In the genomic region with DNA sequence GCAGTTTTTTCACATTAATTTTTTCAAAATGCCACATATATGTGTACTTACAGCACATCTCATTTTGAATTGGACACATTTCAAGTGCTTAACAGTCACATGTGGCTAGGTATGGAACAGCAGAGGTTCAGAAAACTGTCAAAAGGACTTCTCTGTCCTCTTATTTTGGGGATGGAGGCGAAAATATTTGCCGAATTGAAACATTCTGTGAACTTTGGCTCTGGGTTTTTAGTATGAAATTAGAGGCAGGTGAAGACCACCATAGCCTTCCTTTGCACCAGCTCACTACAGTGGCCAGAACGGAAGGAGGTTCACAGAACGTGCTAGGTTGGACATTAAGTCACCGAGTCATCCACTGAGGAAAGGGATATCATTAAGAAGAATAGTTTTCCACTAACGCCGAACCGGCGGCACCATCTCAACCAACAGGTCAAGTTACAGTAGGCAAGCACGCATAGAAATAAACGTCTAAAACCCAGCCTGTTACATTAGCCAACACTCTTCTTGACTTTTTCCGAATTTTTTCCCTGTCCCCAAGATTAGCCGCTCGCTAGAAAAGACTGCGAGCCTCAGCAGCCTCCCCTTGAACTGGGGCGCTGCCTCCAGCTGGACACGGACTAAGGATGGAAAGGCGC, we compare ENCODE assay signal across 9 cellular contexts. TPM values are rescaled to one million over a fixed set of nuclear protein-coding genes. Genes with fewer than 3 reads are reported as not detected.
DNase-seq lines count a peak whose midpoint lies in the region; ATAC-seq and TF ChIP-seq lines count a peak whose summit lies in the region.
"Had no signal": no experiment of that assay in that cellular context is flagged by ENCODE, and none has a peak within 500 bp of the region (broad histone marks: within the 10 kb centered on the region; RNA-seq: fewer than 3 reads in every experiment).

No MANE protein-coding gene starts in this region.

- H3K4me2 ChIP-seq in BLaER1 (peak overlapping the region; percentile 93), MM.1S (ENCODE audit: low read depth, low read length) (peak overlapping the region; percentile 90)

- peak overlapping the region; percentile 83 for H3K9ac ChIP-seq in BLaER1
- H3K9ac ChIP-seq in MM.1S (ENCODE audit: low read length), result peak overlapping the region; percentile 65; the same call in 1 of the 2 replicates

- H3K4me3 ChIP-seq in BLaER1, result peak overlapping the region; percentile 76
- H3K4me3 ChIP-seq in MM.1S (ENCODE audit: low read length), result peak overlapping the region; percentile 85
- peak overlapping the region; percentile 84 for H3K4me3 ChIP-seq in effector memory CD4-positive, alpha-beta T cell (ENCODE audit: insufficient read depth, low read depth, low read length, poor library complexity, severe bottlenecking)

- H3K36me3 Mint-ChIP-seq in natural killer cell, result peaks cover 7% of the 10 kb centered on the region

- peaks cover 24% of the 10 kb centered on the region in 2 donors for H3K4me1 Mint-ChIP-seq in natural killer cell

- H3K9me3 ChIP-seq in BLaER1 (no peaks in the 10 kb centered on the region), MM.1S (replicated peaks; ENCODE audit: insufficient read depth, low read length) (no peaks in the 10 kb centered on the region)
- H3K9me3 ChIP-seq in effector memory CD4-positive, alpha-beta T cell (ENCODE audit: control insufficient read depth, low read length), result no peaks in the 10 kb centered on the region

- H3K79me2 ChIP-seq in MM.1S (ENCODE audit: low read length), result no peaks in the 10 kb centered on the region

- no peak for ATAC-seq in natural killer cell

- H3K4me3 Mint-ChIP-seq in natural killer cell, result peak overlapping the region; percentile 85

- peak overlapping the region; percentile 86 for H2AFZ ChIP-seq in MM.1S (ENCODE audit: low read length)

- peaks cover 26% of the 10 kb centered on the region for H3F3A ChIP-seq in MM.1S (ENCODE audit: insufficient read depth, low read length)

- peak overlapping the region; percentile 84 for H3K27ac ChIP-seq in BLaER1
- no peak overlapping the region; the same call in 1 of the 2 replicates for H3K27ac ChIP-seq in MM.1S (ENCODE audit: low read length)
- no peak overlapping the region for H3K27ac ChIP-seq in effector memory CD4-positive, alpha-beta T cell (ENCODE audit: insufficient read depth, low read length, poor library complexity, severe bottlenecking)

- H3K4me1 ChIP-seq in BLaER1 (peaks cover 23% of the 10 kb centered on the region), MM.1S (ENCODE audit: low read length) (peaks cover 26% of the 10 kb centered on the region)
- H3K4me1 ChIP-seq in effector memory CD4-positive, alpha-beta T cell (ENCODE audit: control insufficient read depth, insufficient read depth, low read length, poor library complexity, severe bottlenecking), result peaks cover 5% of the 10 kb centered on the region

- no peaks in the 10 kb centered on the region for H3K9me2 ChIP-seq in MM.1S (replicated peaks; ENCODE audit: insufficient read depth, low read length)

- no peaks in the 10 kb centered on the region for H3K27me3 ChIP-seq in BLaER1
- no peaks in the 10 kb centered on the region; the same call in 1 of the 2 replicates for H3K27me3 ChIP-seq in MM.1S (replicated peaks; ENCODE audit: insufficient read depth, low read length)
- peaks cover 3% of the 10 kb centered on the region for H3K27me3 ChIP-seq in effector memory CD4-positive, alpha-beta T cell (replicated peaks; ENCODE audit: control insufficient read depth, insufficient read depth, low read length, poor library complexity, severe bottlenecking)

- peaks cover 4% of the 10 kb centered on the region; the same call in 1 of the 2 replicates for H3K36me3 ChIP-seq in BLaER1
- H3K36me3 ChIP-seq in MM.1S (replicated peaks; ENCODE audit: insufficient read depth, low read length), result no peaks in the 10 kb centered on the region
- H3K36me3 ChIP-seq in effector memory CD4-positive, alpha-beta T cell (ENCODE audit: control insufficient read depth, insufficient read depth, low read length), result no peaks in the 10 kb centered on the region

- H4K20me1 ChIP-seq in BLaER1 (peaks cover 30% of the 10 kb centered on the region), MM.1S (ENCODE audit: insufficient read depth, low read length) (no peaks in the 10 kb centered on the region)

- DNase-seq in MM.1S (no peak), natural killer cell (no peak), pons (ENCODE audit: low spot score) (no peak), GM13976 (ENCODE audit: low spot score) (no peak), hepatic stellate cell (ENCODE audit: low spot score) (no peak), NCI-H2196 treated with DMSO at 0.1 percent for 48 hours (lab: John Stamatoyannopoulos, UW; ENCODE audit: unreplicated experiment) (no peak)
- no peak for DNase-seq in effector memory CD4-positive, alpha-beta T cell
- DNase-seq: hippocampal formation had no signal

- H3K9me3 Mint-ChIP-seq in natural killer cell, result no peaks in the 10 kb centered on the region

- in situ Hi-C loops in GM13976 (cut with MboI; ENCODE audit: low sequenced_read_pairs, unreplicated experiment), result no loop called here

- TF ChIP-seq CTCF in MM.1S (IDR thresholded peaks at IDR 0.05; ENCODE audit: low read length) (no peak), natural killer cell (IDR thresholded peaks at IDR 0.05) (no peak), GM13976 (IDR thresholded peaks at IDR 0.05; ENCODE audit: borderline replicate concordance, control extremely low read depth, extremely low read depth, insufficient read depth, missing control alignments) (no peak)

- H3K27ac Mint-ChIP-seq in natural killer cell, result peak overlapping the region in 1 of 2 donors; percentile 25

- peaks cover 4 to 17% of the 10 kb centered on the region in 2 donors for H3K27me3 Mint-ChIP-seq in natural killer cell (ENCODE audit: low read depth in 2 of 2)

- intact Hi-C loops in natural killer cell (cut with micrococcal nuclease), result loop anchor here (10.0 kb wide), 1 partner anchor 315 kb away; no protein-coding TSS in a partner anchor

RNA-seq across cellular contexts. Expression of a gene that starts 1.8 kb away (rescaled TPM):
- 100 to 1,000 TPM; 214 to 240 (median 220) TPM for total RNA-seq in natural killer cell
